In the genomic region with DNA sequence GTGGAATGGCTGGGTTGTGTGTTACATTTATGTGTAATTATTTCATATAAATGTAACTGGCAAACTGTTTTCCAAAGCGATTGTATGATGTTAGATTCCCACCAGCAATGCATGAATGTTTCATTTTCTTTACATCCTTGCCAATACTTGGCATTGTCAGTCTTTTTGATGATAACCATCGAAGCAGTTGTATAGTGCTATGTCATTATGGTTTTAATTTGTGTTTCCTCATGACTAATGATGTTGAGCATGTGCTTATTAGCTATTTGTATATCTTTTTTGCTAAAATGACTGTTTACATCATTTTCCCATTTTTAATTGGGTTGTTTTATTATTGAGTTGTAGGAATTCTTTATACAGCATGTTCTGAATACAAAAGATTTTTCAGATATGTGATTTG, we compare ENCODE assay signal across 15 cellular contexts. TPM values are rescaled to one million over a fixed set of nuclear protein-coding genes. Genes with fewer than 3 reads are reported as not detected.
DNase-seq lines count a peak whose midpoint lies in the region; ATAC-seq, FAIRE-seq and TF ChIP-seq lines count a peak whose summit lies in the region.
"Had no signal": no experiment of that assay in that cellular context is flagged by ENCODE, and none has a peak within 500 bp of the region (broad histone marks: within the 10 kb centered on the region; RNA-seq: fewer than 3 reads in every experiment).

No MANE protein-coding gene starts in this region.

- no peak overlapping the region for H3K9ac ChIP-seq in K562 (ENCODE audit: insufficient read depth in 1 of 2, low read depth in 2 of 2, low read length in 2 of 2)

- no peak for TF ChIP-seq POLR2A in K562 (conservative IDR thresholded peaks at IDR 0.05)

- H3K4me3 ChIP-seq in K562, result no peak overlapping the region
- H3K4me3 ChIP-seq: HAP-1 had no signal

- no peak overlapping the region for H3K27ac ChIP-seq in K562 (ENCODE audit: extremely low read depth, low read depth, low read length)
- H3K27ac ChIP-seq: C4-2B had no signal

- no peak for FAIRE-seq in K562 (lab: Jason Lieb, UNC)
- FAIRE-seq: D721Med, GM12892, GM18507 had no signal

- H3K9me1 ChIP-seq in K562 (ENCODE audit: control insufficient read depth, insufficient read depth, low read length), result no peaks in the 10 kb centered on the region

- H3K36me3 ChIP-seq in K562 (ENCODE audit: control insufficient read depth, insufficient read depth, low read length), result no peaks in the 10 kb centered on the region
- H3K36me3 ChIP-seq: BE2C, HAP-1 had no signal

- no TSS peak for BruUV-seq in K562 (replicated peaks; lab: Mats Ljungman, UMichigan)

- DNase-seq in EH (ENCODE audit: low read depth) (peak; percentile 20), K562 (ENCODE audit: extremely low read depth in 1 of 4, low spot score in 3 of 4) (no peak), C1 segment of cervical spinal cord (lab: John Stamatoyannopoulos, UW) (no peak), cardiac septum (ENCODE audit: low spot score) (no peak), GM19240 (ENCODE audit: insufficient read length, low spot score) (no peak)
- DNase-seq: BE2C; Caco-2; CD4-positive, alpha-beta T cell; GDM1 had no signal

- H3K4me2 ChIP-seq in K562 (ENCODE audit: insufficient read depth, low read length), result no peak overlapping the region

- H2AFZ ChIP-seq in K562 (ENCODE audit: low read depth, low read length), result no peak overlapping the region

- in situ Hi-C loops in K562 (cut with MboI), result no loop called here

- TF ChIP-seq CTCF in K562 (IDR thresholded peaks at IDR 0.05 in 2 of 3, conservative IDR thresholded peaks at IDR 0.05 in 1 of 3; ENCODE audit: insufficient read depth in 2 of 3, low read depth in 1 of 3, low read length in 3 of 3), result no peak

- no peak for TF ChIP-seq RAD21 in K562 (CRISPR knock-in tag; conservative IDR thresholded peaks at IDR 0.05 in 1 of 2, IDR thresholded peaks at IDR 0.05 in 1 of 2)

- no peaks in the 10 kb centered on the region for H4K20me1 ChIP-seq in K562 (replicated peaks; ENCODE audit: control insufficient read depth, insufficient read depth, low read length)

- WGBS in K562 (ENCODE audit: insufficient coverage, low coverage, missing lambda C conversion rate), result 10% methylated on average over 2 of the region's 2 CpGs

- CTCF ChIA-PET in K562 (lab: Yijun Ruan, JAX; ENCODE audit: low intra/inter-chr PET ratio), result interaction anchor here (0.6 kb wide), 1 partner anchor 96 kb away, joined by 3 read pairs; no protein-coding TSS in a partner anchor

- intact Hi-C loops in K562 (cut with micrococcal nuclease) (no loop called here), cardiac septum (cut with DNase I) (no loop called here)

- no peaks in the 10 kb centered on the region for H3K79me2 ChIP-seq in K562 (ENCODE audit: control insufficient read depth, insufficient read depth, low read length)

- H3K9me3 ChIP-seq in K562 (replicated peaks; ENCODE audit: control insufficient read depth, insufficient read depth, low read depth, low read length), result no peaks in the 10 kb centered on the region
- H3K9me3 ChIP-seq: BE2C, Caco-2 had no signal

- H3K27me3 ChIP-seq in K562 (ENCODE audit: control insufficient read depth in 2 of 2, insufficient read depth in 2 of 2, low read length in 2 of 2), result no peaks in the 10 kb centered on the region
- H3K27me3 ChIP-seq: BE2C had no signal

- POLR2A ChIA-PET in K562 (lab: Yijun Ruan, JAX), result interaction anchor here (1.7 kb wide), 1 partner anchor 9 kb away, joined by 5 read pairs; no protein-coding TSS in a partner anchor

- TF ChIP-seq EP300 in K562 (IDR thresholded peaks at IDR 0.05; ENCODE audit: low read length), result no peak

- ATAC-seq in SK-N-SH treated with all-trans-retinoic acid at 6 μM for 48 hours (0 out of 3 replicates have a peak, but pooled peaks have one; percentile 31), K562 (no peak)

- no peaks in the 10 kb centered on the region for H3K4me1 ChIP-seq in K562 (replicated peaks in 1 of 2; ENCODE audit: control insufficient read depth in 2 of 2, insufficient read depth in 2 of 2, low read length in 2 of 2)
- H3K4me1 ChIP-seq: BE2C, Caco-2 had no signal

TF ChIP-seq in SK-N-SH treated with all-trans-retinoic acid at 6 μM for 48 hours, 23 proteins besides CTCF, POLR2A, EP300 and RAD21:
- no peak for TF ChIP-seq ARNTL (CRISPR knock-in tag; IDR thresholded peaks at IDR 0.05; ENCODE audit: borderline replicate concordance, low read depth)
- TF ChIP-seq TCF4 (CRISPR knock-in tag; IDR thresholded peaks at IDR 0.05; ENCODE audit: borderline replicate concordance), result no peak
- peak; percentile 52 for TF ChIP-seq ISL1 (CRISPR knock-in tag; IDR thresholded peaks at IDR 0.05)
- TF ChIP-seq RARB (CRISPR knock-in tag; IDR thresholded peaks at IDR 0.05), result no peak

TF ChIP-seq in K562, 482 proteins besides CTCF, POLR2A, EP300 and RAD21:
- 0 out of 2 replicates have a peak, but pooled peaks have one; percentile 3 for TF ChIP-seq ZNF316 (IDR thresholded peaks at IDR 0.05)
- TF ChIP-seq RBFOX2 (IDR thresholded peaks at IDR 0.05; ENCODE audit: low read depth, low read length), result no peak
- 0 out of 2 replicates have a peak, but pooled peaks have one; percentile 45 for TF ChIP-seq MAFG (tag; conservative IDR thresholded peaks at IDR 0.05)
- no peak for TF ChIP-seq PTRF (tag; IDR thresholded peaks at IDR 0.05)
- TF ChIP-seq C11orf30 (IDR thresholded peaks at IDR 0.05; ENCODE audit: low read depth), result peak; percentile 20; the same call in 1 of the 2 replicates
- TF ChIP-seq PCBP1 (IDR thresholded peaks at IDR 0.05; ENCODE audit: low read depth, low read length, poor library complexity, severe bottlenecking), result no peak
- TF ChIP-seq IRF2 (CRISPR knock-in tag; IDR thresholded peaks at IDR 0.05), result no peak
- TF ChIP-seq CTBP1 (IDR thresholded peaks at IDR 0.05; ENCODE audit: borderline replicate concordance), result no peak
TF ChIP-seq in K562: peak in this region for 3.

RNA-seq across cellular contexts. Expression of a gene that starts 22.3 kb away (rescaled TPM):
- 11.5 and 16.6 TPM in 2 replicates for total RNA-seq in K562 (2011; cell fraction: chromatin; rRNA removed; ENCODE audit: low replicate concordance)
- 3.7 and 4.3 TPM in 2 replicates for total RNA-seq in K562 (2011; cell fraction: nucleolus; rRNA removed)
- total RNA-seq in K562 (2011; cell fraction: nucleoplasm; rRNA removed), result 7.0 and 11.6 TPM in 2 replicates
- total RNA-seq in K562 (2014; rRNA removed) (3.1 and 3.7 TPM in 2 replicates), K562 (2014; rRNA removed; fragmentation: Illumina TruSeq; extraction: Trizol) (5.2 TPM in 2 replicates), K562 (2015; rRNA removed; fragmentation: Illumina TruSeq; extraction: Trizol) (5.5 and 6.8 TPM in 2 replicates), K562 (2021) (5.2 and 5.5 TPM in 2 replicates), cardiac septum (5.9 TPM)
- polyA plus RNA-seq in K562 (2011; rRNA removed) (10.5 and 10.8 TPM in 2 replicates), K562 (2014; fragmentation: Illumina TruSeq; extraction: Trizol) (4.8 and 6.2 TPM in 2 replicates), K562 (2014; fragmentation: Nextera tagmentation; extraction: Ambion mirVana) (1 to 10 TPM in 1 of 2 experiments, under 1 TPM in 1; 0.93 to 2.0 TPM), K562 (2014; rRNA removed) (4.3 and 5.6 TPM in 2 replicates)
- 4.5 and 8.6 TPM in 2 replicates for polyA plus RNA-seq in K562 (2011; cell fraction: cytosol; rRNA removed)
- 10.3 and 13.9 TPM in 2 replicates for polyA plus RNA-seq in K562 (2011; cell fraction: nucleus; rRNA removed)
- polyA plus RNA-seq in K562 (2012), result 4.9 and 7.6 TPM in 2 replicates
- polyA minus RNA-seq in K562 (2011; rRNA and poly(A)+ RNA removed), result 17.9 and 25.5 TPM in 2 replicates
- 5.7 and 7.6 TPM in 2 replicates for polyA minus RNA-seq in K562 (2011; cell fraction: cytosol; rRNA and poly(A)+ RNA removed)
- polyA minus RNA-seq in K562 (2011; cell fraction: nucleus; rRNA and poly(A)+ RNA removed), result 3.4 and 8.2 TPM in 2 replicates

RNA-seq across cellular contexts. Expression of a gene that starts 58.7 kb away (rescaled TPM):
- total RNA-seq in K562 (2011; cell fraction: chromatin; rRNA removed; ENCODE audit: low replicate concordance), result 0.60 TPM in 1 of 2 replicates, not detected in the other
- 0.39 and 0.67 TPM in 2 replicates for total RNA-seq in K562 (2011; cell fraction: nucleolus; rRNA removed)
- 1.2 TPM in 1 of 2 replicates, not detected in the other for total RNA-seq in K562 (2011; cell fraction: nucleoplasm; rRNA removed)
- total RNA-seq in K562 (2014; rRNA removed) (0.05 TPM in 1 of 2 replicates, not detected in the other), K562 (2014; rRNA removed; fragmentation: Illumina TruSeq; extraction: Trizol) (not detected in 2 replicates), K562 (2015; rRNA removed; fragmentation: Illumina TruSeq; extraction: Trizol) (not detected in 2 replicates), K562 (2021) (0.07 and 0.13 TPM in 2 replicates), cardiac septum (4.7 TPM)
- polyA plus RNA-seq in K562 (2011; rRNA removed) (0.10 and 0.11 TPM in 2 replicates), K562 (2014; fragmentation: Illumina TruSeq; extraction: Trizol) (not detected in 2 replicates), K562 (2014; fragmentation: Nextera tagmentation; extraction: Ambion mirVana) (not detected), K562 (2014; rRNA removed) (0.11 TPM in 1 of 2 replicates, not detected in the other)
- 0.10 and 0.24 TPM in 2 replicates for polyA plus RNA-seq in K562 (2011; cell fraction: cytosol; rRNA removed)
- 0.41 and 0.91 TPM in 2 replicates for polyA plus RNA-seq in K562 (2011; cell fraction: nucleus; rRNA removed)
- not detected in 2 replicates for polyA plus RNA-seq in K562 (2012)
- polyA minus RNA-seq in K562 (2011; rRNA and poly(A)+ RNA removed), result 0.07 and 0.24 TPM in 2 replicates
- not detected in 2 replicates for polyA minus RNA-seq in K562 (2011; cell fraction: cytosol; rRNA and poly(A)+ RNA removed)
- polyA minus RNA-seq in K562 (2011; cell fraction: nucleus; rRNA and poly(A)+ RNA removed), result 0.11 TPM in 1 of 2 replicates, not detected in the other
- total RNA-seq: CD4-positive, alpha-beta T cell had no signal
